ENCODE assay signal across 1 cellular context in the genomic region with DNA sequence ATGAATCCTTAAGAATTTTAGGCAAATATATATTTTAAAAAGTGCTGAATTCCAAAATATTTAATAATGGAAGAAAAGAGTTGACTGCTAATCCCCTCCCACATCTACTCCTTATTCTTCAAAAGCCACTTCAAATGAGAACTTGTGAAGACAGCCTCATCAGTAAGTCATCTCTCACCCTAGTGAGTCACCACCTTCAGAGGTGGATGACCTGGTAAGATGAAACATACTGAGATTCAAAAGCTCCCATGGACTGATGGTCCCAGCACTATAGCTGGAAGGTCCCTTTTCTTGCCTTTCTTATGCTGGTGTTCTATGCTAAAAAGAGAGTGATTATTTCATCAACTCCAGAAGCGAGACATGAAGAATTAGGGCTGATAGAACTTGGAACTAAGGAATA.
TF ChIP-seq lines count a peak whose summit lies in the region.

No MANE protein-coding gene starts in this region.

TF ChIP-seq in IMR-90, 13 proteins besides CTCF, POLR2A, EP300 and RAD21:
- TF ChIP-seq RCOR1 (IDR thresholded peaks at IDR 0.05; ENCODE audit: insufficient replicate concordance, low read length) (no peak), SMC3 (IDR thresholded peaks at IDR 0.05; ENCODE audit: low read depth, low read length) (no peak), CHD1 (IDR thresholded peaks at IDR 0.05; ENCODE audit: low read depth, low read length) (no peak), FOS (IDR thresholded peaks at IDR 0.05; ENCODE audit: low read depth, low read length) (no peak), MAZ (IDR thresholded peaks at IDR 0.05; ENCODE audit: borderline replicate concordance, low read depth, low read length) (no peak), MAFK (IDR thresholded peaks at IDR 0.05; ENCODE audit: low read depth, low read length) (no peak), RFX5 (IDR thresholded peaks at IDR 0.05; ENCODE audit: low read depth, low read length) (no peak), CEBPB (IDR thresholded peaks at IDR 0.05; ENCODE audit: low read depth, low read length) (no peak), BHLHE40 (IDR thresholded peaks at IDR 0.05; ENCODE audit: low read depth, low read length) (no peak)
- TF ChIP-seq, protein P1, sequence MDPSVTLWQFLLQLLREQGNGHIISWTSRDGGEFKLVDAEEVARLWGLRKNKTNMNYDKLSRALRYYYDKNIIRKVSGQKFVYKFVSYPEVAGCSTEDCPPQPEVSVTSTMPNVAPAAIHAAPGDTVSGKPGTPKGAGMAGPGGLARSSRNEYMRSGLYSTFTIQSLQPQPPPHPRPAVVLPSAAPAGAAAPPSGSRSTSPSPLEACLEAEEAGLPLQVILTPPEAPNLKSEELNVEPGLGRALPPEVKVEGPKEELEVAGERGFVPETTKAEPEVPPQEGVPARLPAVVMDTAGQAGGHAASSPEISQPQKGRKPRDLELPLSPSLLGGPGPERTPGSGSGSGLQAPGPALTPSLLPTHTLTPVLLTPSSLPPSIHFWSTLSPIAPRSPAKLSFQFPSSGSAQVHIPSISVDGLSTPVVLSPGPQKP (IDR thresholded peaks at IDR 0.05; ENCODE audit: borderline replicate concordance, low read depth, low read length), result no peak
